10 cellular contexts compared by ENCODE assay signal in genomic region chr7:90701021-90701420, GRCh38.
DNase-seq lines count a peak whose midpoint lies in the region; ATAC-seq and TF ChIP-seq lines count a peak whose summit lies in the region.
"Had no signal": no experiment of that assay in that cellular context is flagged by ENCODE, and none has a peak within 500 bp of the region (broad histone marks: within the 10 kb centered on the region; RNA-seq: fewer than 3 reads in every experiment).

No MANE protein-coding gene starts in this region.

- H3K27me3 ChIP-seq in rectal smooth muscle tissue (ENCODE audit: control insufficient read depth, insufficient read depth, low read length) = no peaks in the 10 kb centered on the region

- no peaks in the 10 kb centered on the region for H3K9me3 Mint-ChIP-seq in activated B cell treated with CpG ODN at 0.5 μM for 24 hours
- H3K9me3 Mint-ChIP-seq in activated T-cell treated with anti-CD3 and anti-CD28 coated beads, Interleukin-2, amount 50 U/mL, for 4 hours = no peaks in the 10 kb centered on the region
- no peaks in the 10 kb centered on the region for H3K9me3 Mint-ChIP-seq in activated naive CD4-positive, alpha-beta T cell treated with anti-CD3 and anti-CD28 coated beads, Interleukin-2, amount 10 ng/mL, durations not matched to agents 7 days and 5 days
- H3K9me3 Mint-ChIP-seq in activated CD4-positive, alpha-beta T cell treated with anti-CD3 and anti-CD28 coated beads, Interleukin-2, amount 10 ng/mL, durations not matched to agents 7 days and 5 days = no peaks in the 10 kb centered on the region

- peak overlapping the region; percentile 83 for H3K27ac Mint-ChIP-seq in activated B cell treated with CpG ODN at 0.5 μM for 24 hours
- H3K27ac Mint-ChIP-seq in activated naive CD4-positive, alpha-beta T cell treated with anti-CD3 and anti-CD28 coated beads, Interleukin-2, amount 10 ng/mL, durations not matched to agents 7 days and 5 days = no peak overlapping the region
- H3K27ac Mint-ChIP-seq in activated CD4-positive, alpha-beta T cell treated with anti-CD3 and anti-CD28 coated beads, Interleukin-2, amount 10 ng/mL, durations not matched to agents 7 days and 5 days = no peak overlapping the region

- no peak overlapping the region for H3K9ac ChIP-seq in rectal smooth muscle tissue (ENCODE audit: low read length)

- no peaks in the 10 kb centered on the region for H3K36me3 Mint-ChIP-seq in activated B cell treated with CpG ODN at 0.5 μM for 24 hours (ENCODE audit: low read depth)
- H3K36me3 Mint-ChIP-seq in activated T-cell treated with anti-CD3 and anti-CD28 coated beads, Interleukin-2, amount 50 U/mL, for 4 hours (ENCODE audit: insufficient read depth) = no peaks in the 10 kb centered on the region
- H3K36me3 Mint-ChIP-seq in activated naive CD4-positive, alpha-beta T cell treated with anti-CD3 and anti-CD28 coated beads, Interleukin-2, amount 10 ng/mL, durations not matched to agents 7 days and 5 days = no peaks in the 10 kb centered on the region
- H3K36me3 Mint-ChIP-seq in activated CD4-positive, alpha-beta T cell treated with anti-CD3 and anti-CD28 coated beads, Interleukin-2, amount 10 ng/mL, durations not matched to agents 7 days and 5 days (ENCODE audit: low read depth) = no peaks in the 10 kb centered on the region

- H3K4me3 ChIP-seq in rectal smooth muscle tissue (ENCODE audit: low read length) = peak overlapping the region; percentile 27

- no peak overlapping the region for H3K27ac ChIP-seq in rectal smooth muscle tissue (ENCODE audit: low read depth, low read length)

- peaks cover 45% of the 10 kb centered on the region for H3K4me1 Mint-ChIP-seq in activated B cell treated with CpG ODN at 0.5 μM for 24 hours
- H3K4me1 Mint-ChIP-seq in activated T-cell treated with anti-CD3 and anti-CD28 coated beads, Interleukin-2, amount 50 U/mL, for 4 hours (ENCODE audit: low read depth) = peaks cover 2% of the 10 kb centered on the region
- no peaks in the 10 kb centered on the region for H3K4me1 Mint-ChIP-seq in activated naive CD4-positive, alpha-beta T cell treated with anti-CD3 and anti-CD28 coated beads, Interleukin-2, amount 10 ng/mL, durations not matched to agents 7 days and 5 days
- peaks cover 2% of the 10 kb centered on the region for H3K4me1 Mint-ChIP-seq in activated CD4-positive, alpha-beta T cell treated with anti-CD3 and anti-CD28 coated beads, Interleukin-2, amount 10 ng/mL, durations not matched to agents 7 days and 5 days

- no peak for DNase-seq in activated B cell treated with CpG ODN at 0.5 μM for 24 hours
- no peak for DNase-seq in hippocampal formation (lab: John Stamatoyannopoulos, UW)
- no peak for DNase-seq in activated T-cell treated with anti-CD3 and anti-CD28 coated beads, Interleukin-2, amount 50 U/mL, for 4 hours
- no peak for DNase-seq in activated naive CD4-positive, alpha-beta T cell treated with anti-CD3 and anti-CD28 coated beads, Interleukin-2, amount 10 ng/mL, durations not matched to agents 7 days and 5 days
- DNase-seq in activated CD4-positive, alpha-beta T cell treated with anti-CD3 and anti-CD28 coated beads, Interleukin-2, amount 10 ng/mL, durations not matched to agents 7 days and 5 days = no peak
- DNase-seq: caudate nucleus had no signal

- H3K36me3 ChIP-seq in rectal smooth muscle tissue (ENCODE audit: control insufficient read depth, insufficient read depth, low read length) = no peaks in the 10 kb centered on the region

- intact Hi-C loops in activated B cell treated with CpG ODN at 0.5 μM for 24 hours (cut with micrococcal nuclease) = no loop called here

- no peak for TF ChIP-seq CTCF in activated B cell treated with CpG ODN at 0.5 μM for 24 hours (IDR thresholded peaks at IDR 0.05)

- peak overlapping the region; percentile 77 for H3K4me3 Mint-ChIP-seq in activated B cell treated with CpG ODN at 0.5 μM for 24 hours
- no peak overlapping the region for H3K4me3 Mint-ChIP-seq in activated T-cell treated with anti-CD3 and anti-CD28 coated beads, Interleukin-2, amount 50 U/mL, for 4 hours
- no peak overlapping the region for H3K4me3 Mint-ChIP-seq in activated naive CD4-positive, alpha-beta T cell treated with anti-CD3 and anti-CD28 coated beads, Interleukin-2, amount 10 ng/mL, durations not matched to agents 7 days and 5 days
- H3K4me3 Mint-ChIP-seq in activated CD4-positive, alpha-beta T cell treated with anti-CD3 and anti-CD28 coated beads, Interleukin-2, amount 10 ng/mL, durations not matched to agents 7 days and 5 days = no peak overlapping the region

- POLR2A ChIA-PET in activated B cell treated with CpG ODN at 0.5 μM for 24 hours (lab: Charles Lee) = interaction anchor here (0.6 to 1.6 kb wide), 3 partner anchors 9 to 35 kb away, joined by 3 to 7 read pairs (median 5); no protein-coding TSS in a partner anchor
- POLR2A ChIA-PET in activated CD4-positive, alpha-beta T cell treated with anti-CD3 and anti-CD28 coated beads, Interleukin-2, amount 10 ng/mL, durations not matched to agents 7 days and 5 days (lab: Charles Lee) = no interaction called here

- no peaks in the 10 kb centered on the region for H3K27me3 Mint-ChIP-seq in activated B cell treated with CpG ODN at 0.5 μM for 24 hours
- H3K27me3 Mint-ChIP-seq in activated T-cell treated with anti-CD3 and anti-CD28 coated beads, Interleukin-2, amount 50 U/mL, for 4 hours (ENCODE audit: low read depth) = no peaks in the 10 kb centered on the region
- no peaks in the 10 kb centered on the region for H3K27me3 Mint-ChIP-seq in activated naive CD4-positive, alpha-beta T cell treated with anti-CD3 and anti-CD28 coated beads, Interleukin-2, amount 10 ng/mL, durations not matched to agents 7 days and 5 days
- no peaks in the 10 kb centered on the region for H3K27me3 Mint-ChIP-seq in activated CD4-positive, alpha-beta T cell treated with anti-CD3 and anti-CD28 coated beads, Interleukin-2, amount 10 ng/mL, durations not matched to agents 7 days and 5 days

- CTCF ChIA-PET in activated B cell treated with CpG ODN at 0.5 μM for 24 hours (lab: Charles Lee) = interaction anchor here (0.8 to 3.4 kb wide), 4 partner anchors 8 to 333 kb away, joined by 3 to 15 read pairs (median 9); no protein-coding TSS in a partner anchor
- CTCF ChIA-PET in activated naive CD4-positive, alpha-beta T cell treated with anti-CD3 and anti-CD28 coated beads, Interleukin-2, amount 10 ng/mL, durations not matched to agents 7 days and 5 days (lab: Charles Lee) = interaction anchor here (0.7 to 0.9 kb wide), 2 partner anchors 15 to 223 kb away, joined by 3 read pairs; no protein-coding TSS in a partner anchor
- CTCF ChIA-PET in activated CD4-positive, alpha-beta T cell treated with anti-CD3 and anti-CD28 coated beads, Interleukin-2, amount 10 ng/mL, durations not matched to agents 7 days and 5 days (lab: Charles Lee) = no interaction called here

- ATAC-seq in GM18858 (IDR thresholded peaks at IDR 0.05; ENCODE audit: unreplicated experiment) = peak; percentile 59
- peak; percentile 63 for ATAC-seq in HG02623 (IDR thresholded peaks at IDR 0.05; ENCODE audit: unreplicated experiment)
- ATAC-seq in activated B cell treated with CpG ODN at 0.5 μM for 24 hours (ENCODE audit: low read depth) = no peak
- no peak for ATAC-seq in activated T-cell treated with anti-CD3 and anti-CD28 coated beads, Interleukin-2, amount 50 U/mL, for 4 hours
- ATAC-seq: HCT116 had no signal

- no peaks in the 10 kb centered on the region for H3K4me1 ChIP-seq in rectal smooth muscle tissue (ENCODE audit: control insufficient read depth, insufficient read depth, low read length)

Comparison
In these comparisons a context has a peak if more than half of its experiments do, and no peak if none do; other contexts are left out.
1. ATAC-seq: peak in GM18858 (single experiment) and HG02623 (single experiment); none in activated B cell treated with CpG ODN at 0.5 μM for 24 hours (single experiment) and activated T-cell treated with anti-CD3 and anti-CD28 coated beads, Interleukin-2, amount 50 U/mL, for 4 hours (0 of 2).